ENCODE assay signal across 2 cellular contexts in the genomic region with DNA sequence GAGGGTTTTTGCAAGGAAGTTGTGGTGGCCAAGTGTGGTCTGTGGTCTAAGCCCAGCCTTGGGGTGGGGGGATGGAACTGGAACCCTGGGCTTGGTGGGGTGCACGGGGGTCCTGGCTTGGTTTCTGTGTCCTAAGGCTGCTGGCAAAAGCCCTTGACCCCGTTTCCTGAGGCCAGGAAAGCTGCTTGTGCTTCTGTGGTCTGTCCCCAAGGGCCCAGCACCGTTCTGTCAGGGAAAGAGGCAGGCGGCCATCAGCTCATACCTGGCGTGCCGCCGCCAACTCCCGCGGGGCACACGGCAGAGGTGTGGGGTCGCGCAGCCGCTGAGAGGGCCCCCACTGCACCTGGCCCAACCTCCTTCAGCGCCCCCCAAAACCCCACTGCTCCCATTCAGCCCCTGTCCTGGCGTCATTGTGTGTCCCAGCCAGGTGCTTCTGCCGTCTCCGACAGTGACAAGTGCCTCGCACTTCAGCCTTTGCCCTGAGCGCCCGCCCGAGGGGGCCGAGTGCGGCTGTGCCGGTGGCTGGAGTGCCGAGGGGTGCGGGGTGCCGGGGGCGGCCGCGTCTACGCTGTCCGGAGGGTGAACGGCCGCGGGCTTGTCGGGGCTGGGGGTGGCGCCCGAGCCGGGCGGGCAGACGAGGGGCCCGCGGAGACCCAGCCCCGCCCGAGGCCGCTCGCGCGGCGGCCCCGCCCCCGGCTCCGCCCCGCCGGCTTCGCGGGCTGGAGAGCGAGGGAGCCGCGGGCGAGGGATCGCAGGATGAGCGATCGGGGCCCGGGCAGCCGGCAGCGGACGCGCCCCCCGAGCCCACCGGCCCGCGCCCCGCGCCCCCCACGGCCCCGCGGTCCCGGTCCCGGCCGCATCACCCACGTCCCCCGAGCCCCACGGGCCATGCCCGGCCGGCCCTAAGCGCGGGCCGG.
TF ChIP-seq lines count a peak whose summit lies in the region.

A gene (plus strand): TSS at position 701 of the 917 bp plus-strand sequence. CDS start 282 bp downstream, outside the sequence.

TF ChIP-seq in H1, 55 proteins besides CTCF, POLR2A, EP300 and RAD21:
- TF ChIP-seq YY1 (IDR thresholded peaks at IDR 0.05; ENCODE audit: low read depth, low read length) = peak; percentile 13; the same call in 1 of the 2 replicates
- TF ChIP-seq KDM4A (IDR thresholded peaks at IDR 0.05; ENCODE audit: low read depth, low read length, severe bottlenecking) = peak; percentile 48
- peak in 1 of 2 experiments; percentile 65; a peak in 1 of 4 replicates for TF ChIP-seq SIN3A (conservative IDR thresholded peaks at IDR 0.05 in 1 of 2, IDR thresholded peaks at IDR 0.05 in 1 of 2; ENCODE audit: low read depth in 1 of 2, low read length in 2 of 2)
- TF ChIP-seq CHD2 (IDR thresholded peaks at IDR 0.05; ENCODE audit: low read length) = no peak
- peak; percentile 46; the same call in 1 of the 2 replicates for TF ChIP-seq RBBP5 (IDR thresholded peaks at IDR 0.05; ENCODE audit: borderline replicate concordance, low read depth, low read length)
- TF ChIP-seq POLR2AphosphoS5 (IDR thresholded peaks at IDR 0.05; ENCODE audit: low read depth, low read length) = 0 out of 2 replicates have a peak, but pooled peaks have one; percentile 7
TF ChIP-seq in H1: peak in this region for 5.

TF ChIP-seq in neural cell, 6 proteins besides CTCF, POLR2A, EP300 and RAD21:
- peak; percentile 27 for TF ChIP-seq SMC3 (conservative IDR thresholded peaks at IDR 0.05; ENCODE audit: poor library complexity)
- peak; percentile 70 for TF ChIP-seq POLR2AphosphoS5 (IDR thresholded peaks at IDR 0.05)
- no peak for TF ChIP-seq MXI1 (conservative IDR thresholded peaks at IDR 0.05; ENCODE audit: poor library complexity, severe bottlenecking)
- TF ChIP-seq, protein P1, sequence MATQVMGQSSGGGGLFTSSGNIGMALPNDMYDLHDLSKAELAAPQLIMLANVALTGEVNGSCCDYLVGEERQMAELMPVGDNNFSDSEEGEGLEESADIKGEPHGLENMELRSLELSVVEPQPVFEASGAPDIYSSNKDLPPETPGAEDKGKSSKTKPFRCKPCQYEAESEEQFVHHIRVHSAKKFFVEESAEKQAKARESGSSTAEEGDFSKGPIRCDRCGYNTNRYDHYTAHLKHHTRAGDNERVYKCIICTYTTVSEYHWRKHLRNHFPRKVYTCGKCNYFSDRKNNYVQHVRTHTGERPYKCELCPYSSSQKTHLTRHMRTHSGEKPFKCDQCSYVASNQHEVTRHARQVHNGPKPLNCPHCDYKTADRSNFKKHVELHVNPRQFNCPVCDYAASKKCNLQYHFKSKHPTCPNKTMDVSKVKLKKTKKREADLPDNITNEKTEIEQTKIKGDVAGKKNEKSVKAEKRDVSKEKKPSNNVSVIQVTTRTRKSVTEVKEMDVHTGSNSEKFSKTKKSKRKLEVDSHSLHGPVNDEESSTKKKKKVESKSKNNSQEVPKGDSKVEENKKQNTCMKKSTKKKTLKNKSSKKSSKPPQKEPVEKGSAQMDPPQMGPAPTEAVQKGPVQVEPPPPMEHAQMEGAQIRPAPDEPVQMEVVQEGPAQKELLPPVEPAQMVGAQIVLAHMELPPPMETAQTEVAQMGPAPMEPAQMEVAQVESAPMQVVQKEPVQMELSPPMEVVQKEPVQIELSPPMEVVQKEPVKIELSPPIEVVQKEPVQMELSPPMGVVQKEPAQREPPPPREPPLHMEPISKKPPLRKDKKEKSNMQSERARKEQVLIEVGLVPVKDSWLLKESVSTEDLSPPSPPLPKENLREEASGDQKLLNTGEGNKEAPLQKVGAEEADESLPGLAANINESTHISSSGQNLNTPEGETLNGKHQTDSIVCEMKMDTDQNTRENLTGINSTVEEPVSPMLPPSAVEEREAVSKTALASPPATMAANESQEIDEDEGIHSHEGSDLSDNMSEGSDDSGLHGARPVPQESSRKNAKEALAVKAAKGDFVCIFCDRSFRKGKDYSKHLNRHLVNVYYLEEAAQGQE (IDR thresholded peaks at IDR 0.05; ENCODE audit: borderline replicate concordance) = peak; percentile 25
- no peak for TF ChIP-seq TAF1 (IDR thresholded peaks at IDR 0.05; ENCODE audit: low read depth)
